In the genomic region with DNA sequence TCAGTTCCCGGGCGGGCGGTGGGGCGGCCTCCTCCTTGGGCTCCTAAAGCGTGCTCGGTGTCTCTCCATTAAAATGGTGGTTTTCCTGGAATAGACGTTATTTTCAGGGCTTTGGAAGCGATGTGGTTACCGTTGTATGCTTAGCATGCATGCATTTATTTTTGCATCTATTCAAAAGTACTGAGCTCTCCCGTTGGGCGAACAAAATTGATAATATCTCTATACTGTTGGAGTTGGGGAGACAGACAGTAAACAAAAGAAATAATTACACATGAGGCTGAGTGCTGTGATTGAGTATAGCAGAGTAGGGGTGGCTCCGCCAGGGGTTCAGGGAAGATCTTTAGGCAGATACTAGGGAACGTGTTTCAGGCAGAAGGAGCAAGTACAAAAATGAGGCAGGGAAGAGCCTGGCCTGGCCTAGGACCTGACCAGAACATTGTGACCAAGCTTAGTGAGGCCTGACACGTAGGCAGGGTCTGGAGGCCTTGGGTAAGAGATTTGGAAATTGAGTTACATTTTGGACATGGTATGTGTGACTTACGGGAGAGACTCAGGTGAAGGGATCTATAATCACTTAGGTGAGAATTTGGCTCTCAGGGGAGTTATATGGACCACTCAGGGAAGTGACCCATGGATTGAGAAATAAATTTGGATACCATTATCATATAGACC, we compare ENCODE assay signal across 8 cellular contexts. TPM values are rescaled to one million over a fixed set of nuclear protein-coding genes. Genes with fewer than 3 reads are reported as not detected.
DNase-seq lines count a peak whose midpoint lies in the region; ATAC-seq, FAIRE-seq and TF ChIP-seq lines count a peak whose summit lies in the region.

No MANE protein-coding gene starts in this region.

- peak overlapping the region; percentile 83 to 87 (median 84) for H3K4me3 Mint-ChIP-seq in nephron

- no peaks in the 10 kb centered on the region for H4K20me1 ChIP-seq in mammary epithelial cell (ENCODE audit: insufficient read depth, low read length)

- ATAC-seq in aorta (ENCODE audit: low FRiP score) (no peak), GM21723 (IDR thresholded peaks at IDR 0.05; ENCODE audit: unreplicated experiment) (no peak), omental fat pad (ENCODE audit: low FRiP score) (no peak), GM19351 (IDR thresholded peaks at IDR 0.05; ENCODE audit: unreplicated experiment) (no peak)

- CTCF ChIA-PET in mammary epithelial cell (lab: Charles Lee; ENCODE audit: low non-redundant PET), result interaction anchor here (0.5 kb wide), 1 partner anchor 344 kb away, joined by 4 read pairs; no protein-coding TSS in a partner anchor

- in situ Hi-C loops in mammary epithelial cell (cut with MboI; ENCODE audit: low sequenced_read_pairs in 2 of 2), result no loop called here

- peaks cover 9% of the 10 kb centered on the region for H3K36me3 Mint-ChIP-seq in nephron (ENCODE audit: low read depth)

- H3K27me3 Mint-ChIP-seq in nephron (ENCODE audit: low read depth), result no peaks in the 10 kb centered on the region

- peak overlapping the region; percentile 91 for H2AFZ ChIP-seq in mammary epithelial cell (ENCODE audit: low read depth, low read length)

- peak overlapping the region; percentile 85 for H3K4me2 ChIP-seq in mammary epithelial cell (ENCODE audit: insufficient read depth, low read depth, low read length)

- peaks cover 57% of the 10 kb centered on the region for H3K79me2 ChIP-seq in mammary epithelial cell (ENCODE audit: insufficient read depth, low read length)

- H3K36me3 ChIP-seq in HUES6 (ENCODE audit: control insufficient read depth, insufficient read depth, low read length), result peaks cover 5% of the 10 kb centered on the region
- H3K36me3 ChIP-seq in mammary epithelial cell (ENCODE audit: insufficient read depth, low read length), result no peaks in the 10 kb centered on the region
- no peaks in the 10 kb centered on the region for H3K36me3 ChIP-seq in aorta (ENCODE audit: control insufficient read depth in 1 of 2, insufficient read depth in 2 of 2, low read length in 1 of 2)

- TSS peak; percentile 69 for BruUV-seq in mammary epithelial cell (replicated peaks; lab: Mats Ljungman, UMichigan)

- H3K27ac ChIP-seq in HUES6 (ENCODE audit: low read depth, low read length) (peak overlapping the region; percentile 80; the same call in 1 of the 2 replicates), mammary epithelial cell (ENCODE audit: insufficient read depth, low read depth, low read length) (peak overlapping the region; percentile 64), aorta (ENCODE audit: low read depth in 1 of 2, low read length in 2 of 2) (no peak overlapping the region)

- dilution Hi-C loops in mammary epithelial cell (cut with HindIII; ENCODE audit: low sequenced_read_pairs), result no loop called here

- peak overlapping the region; percentile 49 to 77 (median 71) for H3K27ac Mint-ChIP-seq in nephron

- H3K9me3 Mint-ChIP-seq in nephron, result no peaks in the 10 kb centered on the region

- TF ChIP-seq POLR2A in GM12891 (IDR thresholded peaks at IDR 0.05; ENCODE audit: low read depth, low read length), result no peak; the same call in 1 of the 2 replicates

- no peaks in the 10 kb centered on the region for H3K27me3 ChIP-seq in HUES6 (ENCODE audit: control insufficient read depth, insufficient read depth, low read length)
- H3K27me3 ChIP-seq in mammary epithelial cell (ENCODE audit: insufficient read depth, low read length), result no peaks in the 10 kb centered on the region
- H3K27me3 ChIP-seq in aorta (ENCODE audit: control insufficient read depth in 1 of 2, insufficient read depth in 2 of 2, low read length in 1 of 2), result no peaks in the 10 kb centered on the region

- peak overlapping the region; percentile 92 for H3K9ac ChIP-seq in HUES6 (ENCODE audit: low read length)
- H3K9ac ChIP-seq in mammary epithelial cell (ENCODE audit: insufficient read depth, low read length), result peak overlapping the region; percentile 62

- FAIRE-seq in GM12891 (lab: Jason Lieb, UNC), result peak; percentile 38

- DNase-seq in GM12891 (ENCODE audit: insufficient read length, low spot score), result no peak
- no peak for DNase-seq in mammary epithelial cell
- DNase-seq in aorta, result no peak
- no peak for DNase-seq in omental fat pad (ENCODE audit: low spot score)

- H3K4me3 ChIP-seq in HUES6 (ENCODE audit: low read depth, low read length) (peak overlapping the region; percentile 94), mammary epithelial cell (replicated peaks in 1 of 3; ENCODE audit: insufficient read depth in 1 of 3, low read depth in 2 of 3, low read length in 3 of 3) (peak overlapping the region; percentile 75 to 96 (median 78)), aorta (ENCODE audit: low read length in 2 of 2) (no peak overlapping the region)

- 12% methylated on average over 15 of the region's 15 CpGs for WGBS in mammary epithelial cell (ENCODE audit: low coverage, missing lambda C conversion rate)
- WGBS in aorta, 2 donors, result 14 to 17% methylated on average over 14 to 15 of the region's 15 CpGs

- TF ChIP-seq CTCF in mammary epithelial cell (conservative IDR thresholded peaks at IDR 0.05 in 1 of 2, IDR thresholded peaks at IDR 0.05 in 1 of 2; ENCODE audit: extremely low read depth in 1 of 2, insufficient read depth in 1 of 2, low read depth in 1 of 2, low read length in 2 of 2) (no peak), nephron (IDR thresholded peaks at IDR 0.05; ENCODE audit: unreplicated experiment in 3 of 3) (no peak), omental fat pad (IDR thresholded peaks at IDR 0.05) (no peak)

- H3K4me1 ChIP-seq in HUES6 (ENCODE audit: control insufficient read depth, insufficient read depth, low read length) (peaks cover 9% of the 10 kb centered on the region; the same call in 1 of the 2 replicates), mammary epithelial cell (ENCODE audit: insufficient read depth, low read length) (peaks cover 16% of the 10 kb centered on the region), aorta (ENCODE audit: control insufficient read depth in 1 of 2, insufficient read depth in 2 of 2, low read length in 2 of 2) (no peaks in the 10 kb centered on the region)

- H3K4me1 Mint-ChIP-seq in nephron, result peaks cover 24% of the 10 kb centered on the region

- intact Hi-C loops in mammary epithelial cell (cut with micrococcal nuclease) (loop anchor here (1.0 kb wide), 1 partner anchor 31 kb away; a partner anchor contains a TSS), aorta (cut with DNase I) (no loop called here)

- H3K9me3 ChIP-seq in HUES6 (ENCODE audit: control insufficient read depth, insufficient read depth, low read depth, low read length), result no peaks in the 10 kb centered on the region
- no peaks in the 10 kb centered on the region for H3K9me3 ChIP-seq in mammary epithelial cell (replicated peaks; ENCODE audit: insufficient read depth, low read length)
- no peaks in the 10 kb centered on the region for H3K9me3 ChIP-seq in aorta (ENCODE audit: control insufficient read depth, low read length)

TF ChIP-seq in GM12891, 5 proteins besides CTCF, POLR2A, EP300 and RAD21:
- TF ChIP-seq POU2F2 (IDR thresholded peaks at IDR 0.05; ENCODE audit: low read depth, low read length), result no peak
- no peak for TF ChIP-seq SPI1 (IDR thresholded peaks at IDR 0.05; ENCODE audit: low read depth, low read length)
- TF ChIP-seq PAX5 (IDR thresholded peaks at IDR 0.05; ENCODE audit: insufficient read depth, low read length, severe bottlenecking), result no peak
- peak; percentile 76; the same call in 1 of the 2 replicates for TF ChIP-seq TAF1 (IDR thresholded peaks at IDR 0.05; ENCODE audit: low read depth, low read length)
- TF ChIP-seq POLR2AphosphoS5 (IDR thresholded peaks at IDR 0.05; ENCODE audit: low read depth, low read length), result peak; percentile 63; the same call in 1 of the 2 replicates

RNA-seq across cellular contexts. Expression of a gene that starts 0.7 kb away (rescaled TPM):
- polyA plus RNA-seq in GM12891 (2012; ENCODE audit: low read depth, missing spikeins), result 24.9 TPM
- total RNA-seq in mammary epithelial cell, result 10 to 100 TPM in 1 of 2 donors, 1 to 10 TPM in 1; 1.2 to 21.1 TPM
- 34.5 TPM for polyA plus RNA-seq in mammary epithelial cell
- polyA minus RNA-seq in mammary epithelial cell, result 46.3 TPM
- total RNA-seq in aorta, result 1 to 10 TPM; 1.0 to 1.4 TPM
- polyA plus RNA-seq in aorta, result under 1 TPM in 1 of 2 donors, not detected in 1; 0.10 TPM
- 1 to 10 TPM in 2 of 4 donors, under 1 TPM in 2; 0.65 to 3.2 (median 2.0) TPM for total RNA-seq in omental fat pad

RNA-seq across cellular contexts. Expression of a gene that starts 11.1 kb away (rescaled TPM):
- polyA plus RNA-seq in GM12891 (2012; ENCODE audit: low read depth, missing spikeins), result 8.2 TPM
- total RNA-seq in mammary epithelial cell (1 to 10 TPM in 1 of 2 donors, under 1 TPM in 1; 0.28 to 1.3 TPM), aorta (1 to 10 TPM; 1.9 to 3.6 TPM), omental fat pad (1 to 10 TPM; 4.8 to 7.6 (median 6.6) TPM)
- polyA plus RNA-seq in mammary epithelial cell (0.17 TPM), aorta (1 to 10 TPM in 1 of 2 donors, not detected in 1; 1.2 TPM)
- polyA minus RNA-seq in mammary epithelial cell, result not detected

RNA-seq across cellular contexts. Expression of a gene that starts 30.9 kb away (rescaled TPM):
- polyA plus RNA-seq in GM12891 (2012; ENCODE audit: low read depth, missing spikeins), result 92.6 TPM
- total RNA-seq in mammary epithelial cell (10 to 100 TPM; 45.5 to 93.8 TPM), aorta (10 to 100 TPM; 85.0 to 99.7 TPM), omental fat pad (10 to 100 TPM; 64.8 to 97.7 (median 84.3) TPM)
- polyA plus RNA-seq in mammary epithelial cell (108 TPM), aorta (10 to 100 TPM; 18.9 to 80.1 TPM)
- polyA minus RNA-seq in mammary epithelial cell, result 191 TPM

Comparison
In these comparisons a context has a peak if more than half of its experiments do, and no peak if none do; other contexts are left out.
1. H3K27ac ChIP-seq: peak in HUES6 (single experiment) and mammary epithelial cell (single experiment); none in aorta (0 of 2).
2. H3K4me3 ChIP-seq: peak in HUES6 (single experiment) and mammary epithelial cell (3 of 3); none in aorta (0 of 2).